Comparison of ENCODE assay signal across 15 cellular contexts in the genomic region with DNA sequence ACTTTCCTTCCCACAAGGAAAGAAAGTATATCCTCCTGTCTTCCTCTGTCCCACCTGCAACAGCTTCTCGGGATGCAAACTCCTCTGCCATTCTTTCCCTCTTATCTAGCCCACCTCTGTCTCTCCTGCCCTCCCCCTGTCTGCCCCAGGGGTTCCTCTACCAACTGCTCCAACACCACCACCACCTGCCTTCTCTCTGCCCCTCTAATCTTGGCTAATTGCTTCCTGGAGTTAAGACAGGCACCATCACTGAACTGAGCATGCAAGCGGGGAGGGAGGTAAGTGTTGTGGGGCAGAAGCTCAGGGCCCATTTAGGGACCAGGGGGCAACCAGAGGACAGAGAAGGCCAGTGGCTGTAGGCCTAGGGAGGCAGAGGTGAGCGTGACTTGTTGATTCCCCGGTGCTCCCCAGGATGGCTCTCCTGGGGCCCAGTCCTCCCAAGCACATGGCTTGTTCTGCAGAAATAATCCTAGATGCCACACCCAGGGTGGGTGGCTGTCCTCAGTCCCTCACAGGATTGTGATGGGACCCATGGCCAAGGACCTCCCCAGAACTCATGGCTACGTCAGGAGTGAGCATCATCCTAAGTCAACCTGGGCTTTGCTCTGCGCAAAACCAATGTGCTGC.
"Had no signal": no experiment of that assay in that cellular context is flagged by ENCODE, and none has a peak within 500 bp of the region (broad histone marks: within the 10 kb centered on the region; RNA-seq: fewer than 3 reads in every experiment).

No MANE protein-coding gene starts in this region.

- DNase-seq: activated CD4-positive, alpha-beta T cell treated with anti-CD3 and anti-CD28 coated beads, Interleukin-2, amount 50 U/mL, for 1 hour; activated CD8-positive, alpha-beta memory T cell treated with anti-CD3 and anti-CD28 coated beads for 24 hours; activated naive CD8-positive, alpha-beta T cell treated with anti-CD3 and anti-CD28 coated beads for 36 hours; amygdala; body of pancreas; cortex of kidney; effector memory CD4-positive, alpha-beta T cell; mucosa of descending colon; naive thymus-derived CD8-positive, alpha-beta T cell; trophoblast cell had no signal

- H3K36me3 ChIP-seq: gastroesophageal sphincter, suprapubic skin had no signal

- ATAC-seq: body of pancreas; gastroesophageal sphincter; left lobe of liver; mucosa of descending colon; naive thymus-derived CD8-positive, alpha-beta T cell; sciatic nerve had no signal

- H3K9me3 ChIP-seq: body of pancreas, mucosa of descending colon, suprapubic skin had no signal

- H3K27ac ChIP-seq: body of pancreas, epithelial cell of prostate, suprapubic skin had no signal

- H3K4me3 ChIP-seq: body of pancreas, gastroesophageal sphincter, mucosa of descending colon, suprapubic skin had no signal

- H3K27me3 ChIP-seq: body of pancreas, gastroesophageal sphincter, suprapubic skin had no signal
